1 cellular context compared by ENCODE assay signal in genomic region chr7:116671681-116672595, GRCh38.
A peak's percentile ranks its signal among the peaks of the same experiment; 100 is the strongest.
TF ChIP-seq lines count a peak whose summit lies in the region.

Gene MET, plus strand, starts transcription at chr7:116672196. Its CDS starts 26,889 bp downstream, at chr7:116699085.

TF ChIP-seq in K562, 482 proteins besides CTCF, POLR2A, EP300 and RAD21 (continued from another document and continues in another):
- TF ChIP-seq MAZ (CRISPR knock-in tag; conservative IDR thresholded peaks at IDR 0.05 in 1 of 2, IDR thresholded peaks at IDR 0.05 in 1 of 2), result peak; percentile 70 to 83; a peak in 2 of 4 replicates
- peak; percentile 94 for TF ChIP-seq ZNF184 (CRISPR knock-in tag; IDR thresholded peaks at IDR 0.05)
- peak in 1 of 2 experiments; percentile 56; a peak in 2 of 4 replicates for TF ChIP-seq MNT (conservative IDR thresholded peaks at IDR 0.05)
- no peak for TF ChIP-seq BCOR (IDR thresholded peaks at IDR 0.05)
- TF ChIP-seq SFPQ (IDR thresholded peaks at IDR 0.05; ENCODE audit: low read depth, low read length), result no peak
- TF ChIP-seq HNRNPLL (IDR thresholded peaks at IDR 0.05; ENCODE audit: low read depth, low read length, poor library complexity, severe bottlenecking), result peak; percentile 21
- peak; percentile 50; the same call in 1 of the 2 replicates for TF ChIP-seq BHLHE40 (IDR thresholded peaks at IDR 0.05; ENCODE audit: low read length)
- TF ChIP-seq ARID2 (IDR thresholded peaks at IDR 0.05), result peak; percentile 15; the same call in 1 of the 2 replicates
- peak; percentile 61; the same call in 1 of the 2 replicates for TF ChIP-seq STAG1 (CRISPR knock-in tag; IDR thresholded peaks at IDR 0.05; ENCODE audit: borderline replicate concordance)
- 0 out of 2 replicates have a peak, but pooled peaks have one; percentile 39 for TF ChIP-seq HNRNPL (IDR thresholded peaks at IDR 0.05; ENCODE audit: low read depth, low read length)
- peak; percentile 61 for TF ChIP-seq MAX (CRISPR knock-in tag; IDR thresholded peaks at IDR 0.05)
- peak; percentile 23 for TF ChIP-seq PRDM10 (IDR thresholded peaks at IDR 0.05; ENCODE audit: partially characterized antibody)
- TF ChIP-seq ZFP36 (IDR thresholded peaks at IDR 0.05; ENCODE audit: low read depth, low read length, partially characterized antibody), result peak; percentile 12
- TF ChIP-seq CTCFL (IDR thresholded peaks at IDR 0.05; ENCODE audit: borderline replicate concordance, insufficient read depth, low read depth, low read length, poor library complexity, severe bottlenecking), result peak; percentile 11
- TF ChIP-seq MTA1 (IDR thresholded peaks at IDR 0.05; ENCODE audit: borderline replicate concordance), result no peak
- TF ChIP-seq E2F6 (IDR thresholded peaks at IDR 0.05; ENCODE audit: borderline replicate concordance in 1 of 2, extremely low read depth in 1 of 2, insufficient read depth in 1 of 2, insufficient read length in 1 of 2, low read depth in 1 of 2, low read length in 1 of 2, poor library complexity in 1 of 2, severe bottlenecking in 1 of 2), result peak; percentile 50 to 74
- no peak for TF ChIP-seq PML (IDR thresholded peaks at IDR 0.05; ENCODE audit: low read length)
- TF ChIP-seq ZKSCAN1 (IDR thresholded peaks at IDR 0.05; ENCODE audit: low read depth, low read length), result peak; percentile 13; the same call in 1 of the 2 replicates
- peak; percentile 71 for TF ChIP-seq RB1 (IDR thresholded peaks at IDR 0.05; ENCODE audit: low read depth)
- no peak for TF ChIP-seq PHF21A (IDR thresholded peaks at IDR 0.05; ENCODE audit: borderline replicate concordance, low read depth)
- peak; percentile 10 for TF ChIP-seq CCNT2 (IDR thresholded peaks at IDR 0.05; ENCODE audit: borderline replicate concordance, extremely low read depth, insufficient read length, low read depth, low read length)
- TF ChIP-seq SMAD4 (CRISPR knock-in tag; conservative IDR thresholded peaks at IDR 0.05), result peak; percentile 74; the same call in 1 of the 2 replicates
- TF ChIP-seq L3MBTL2 (IDR thresholded peaks at IDR 0.05), result peak; percentile 91
- no peak for TF ChIP-seq SRSF7 (optimal IDR thresholded peaks at IDR 0.05; ENCODE audit: low read depth, low read length)
- TF ChIP-seq ZNF76 (CRISPR knock-in tag; IDR thresholded peaks at IDR 0.05; ENCODE audit: borderline replicate concordance), result no peak
- TF ChIP-seq JUND (IDR thresholded peaks at IDR 0.05; ENCODE audit: borderline replicate concordance, low read depth, low read length), result no peak
- peak; percentile 40; the same call in 1 of the 3 replicates for TF ChIP-seq JUND (tag; IDR thresholded peaks at IDR 0.05; ENCODE audit: borderline replicate concordance, low read depth, low read length)
- TF ChIP-seq CEBPB (tag; IDR thresholded peaks at IDR 0.05), result peak; percentile 24; the same call in 1 of the 2 replicates
- 0 out of 2 replicates have a peak, but pooled peaks have one; percentile 10 for TF ChIP-seq ATF7 (IDR thresholded peaks at IDR 0.05)
- TF ChIP-seq EGR1 (conservative IDR thresholded peaks at IDR 0.05), result peak; percentile 63; the same call in 1 of the 2 replicates
- TF ChIP-seq NRF1 (conservative IDR thresholded peaks at IDR 0.05 in 1 of 2, IDR thresholded peaks at IDR 0.05 in 1 of 2), result peak in 1 of 2 experiments; percentile 31; a peak in 2 of 4 replicates
- peak; percentile 80 for TF ChIP-seq MGA (IDR thresholded peaks at IDR 0.05)
